In the genomic region with DNA sequence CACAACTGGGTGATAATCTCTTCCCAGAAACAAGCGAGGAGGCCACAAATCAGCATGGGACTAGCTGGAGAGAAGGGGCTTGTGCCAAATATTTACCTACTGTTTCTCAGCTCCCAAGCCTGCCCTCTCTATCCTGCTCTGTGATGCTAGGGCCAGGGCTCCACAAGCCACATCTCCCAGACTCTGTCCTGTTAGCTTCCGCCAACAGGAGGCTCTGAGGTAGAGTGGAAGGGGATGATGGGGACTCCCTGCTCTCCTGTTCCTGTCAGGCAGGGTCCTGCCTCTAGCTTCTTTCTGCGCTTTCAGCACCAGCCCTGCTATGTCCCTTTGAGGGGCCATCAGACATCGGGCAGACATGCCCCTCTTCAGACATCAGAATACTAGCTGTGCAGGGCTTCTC, we compare ENCODE assay signal across 27 cellular contexts.
"Had no signal": no experiment of that assay in that cellular context is flagged by ENCODE, and none has a peak within 500 bp of the region (broad histone marks: within the 10 kb centered on the region; RNA-seq: fewer than 3 reads in every experiment).

No MANE protein-coding gene starts in this region.

- H3K4me3 Mint-ChIP-seq: activated CD4-positive, alpha-beta memory T cell treated with anti-CD3 and anti-CD28 coated beads, Interleukin-2, amount 10 ng/mL, durations not matched to agents 7 days and 5 days; activated CD4-positive, alpha-beta T cell treated with anti-CD3 and anti-CD28 coated beads, Interleukin-2, amount 10 ng/mL, durations not matched to agents 7 days and 5 days; activated naive CD4-positive, alpha-beta T cell treated with anti-CD3 and anti-CD28 coated beads, Interleukin-2, amount 10 ng/mL, durations not matched to agents 7 days and 5 days; activated naive CD8-positive, alpha-beta T cell treated with anti-CD3 and anti-CD28 coated beads, Interleukin-2, amount 10 ng/mL, durations not matched to agents 7 days and 5 days; activated T-cell treated with anti-CD3 and anti-CD28 coated beads, Interleukin-2, amount 50 U/mL, for 24 hours; activated T-cell treated with anti-CD3 and anti-CD28 coated beads, Interleukin-2, amount 50 U/mL, for 72 hours; central memory CD8-positive, alpha-beta T cell; dendritic cell treated with granulocyte-macrophage colony-stimulating factor and Interleukin-4, amounts not matched to agents 40 ng/mL and 50 ng/mL, for 4 days had no signal

- DNase-seq: activated CD4-positive, alpha-beta memory T cell treated with anti-CD3 and anti-CD28 coated beads, Interleukin-2, amount 10 ng/mL, durations not matched to agents 7 days and 5 days; activated CD4-positive, alpha-beta T cell treated with anti-CD3 and anti-CD28 coated beads for 1 hour; activated CD4-positive, alpha-beta T cell treated with anti-CD3 and anti-CD28 coated beads for 4 hours; activated CD4-positive, alpha-beta T cell treated with anti-CD3 and anti-CD28 coated beads, Interleukin-2, amount 10 ng/mL, durations not matched to agents 7 days and 5 days; activated CD4-positive, alpha-beta T cell treated with anti-CD3 and anti-CD28 coated beads, Interleukin-2, amount 50 U/mL, for 4 hours; activated CD8-positive, alpha-beta memory T cell treated with anti-CD3 and anti-CD28 coated beads, Interleukin-2, amount 50 U/mL, for 48 hours; activated gamma-delta T cell; activated naive CD4-positive, alpha-beta T cell; activated naive CD4-positive, alpha-beta T cell treated with anti-CD3 and anti-CD28 coated beads, Interleukin-2, amount 10 ng/mL, durations not matched to agents 7 days and 5 days; activated naive CD8-positive, alpha-beta T cell treated with anti-CD3 and anti-CD28 coated beads, Interleukin-2, amount 10 ng/mL, durations not matched to agents 7 days and 5 days; activated T-cell treated with anti-CD3 and anti-CD28 coated beads for 4 hours; activated T-cell treated with anti-CD3 and anti-CD28 coated beads, Interleukin-2, amount 50 U/mL, for 24 hours; activated T-cell treated with anti-CD3 and anti-CD28 coated beads, Interleukin-2, amount 50 U/mL, for 72 hours; brain microvascular endothelial cell; dorsolateral prefrontal cortex; effector memory CD4-positive, alpha-beta T cell; erythroblast; foreskin keratinocyte; gastrocnemius medialis; glutamatergic neuron; heart left ventricle; T-helper 2 cell had no signal

- H3K36me3 Mint-ChIP-seq: activated naive CD4-positive, alpha-beta T cell treated with anti-CD3 and anti-CD28 coated beads, Interleukin-2, amount 10 ng/mL, durations not matched to agents 7 days and 5 days; activated naive CD4-positive, alpha-beta T cell treated with anti-CD3 and anti-CD28 coated beads, Interleukin-2, amount 50 U/mL, for 72 hours; activated naive CD8-positive, alpha-beta T cell treated with anti-CD3 and anti-CD28 coated beads, Interleukin-2, amount 10 ng/mL, durations not matched to agents 7 days and 5 days had no signal

- H3K9me3 ChIP-seq: esophagus muscularis mucosa, gastrocnemius medialis had no signal

- H3K36me3 ChIP-seq: brain microvascular endothelial cell, esophagus muscularis mucosa, gastrocnemius medialis, heart left ventricle had no signal

- H3K4me1 ChIP-seq: esophagus muscularis mucosa, foreskin keratinocyte, gastrocnemius medialis, heart left ventricle had no signal

- ATAC-seq: activated naive CD4-positive, alpha-beta T cell treated with anti-CD3 and anti-CD28 coated beads, Interleukin-2, amount 50 U/mL, for 72 hours; activated T-cell treated with anti-CD3 and anti-CD28 coated beads, Interleukin-2, amount 50 U/mL, for 72 hours; foreskin keratinocyte; gastrocnemius medialis; heart left ventricle had no signal

- H3K27ac ChIP-seq: brain microvascular endothelial cell, coronary artery, esophagus muscularis mucosa, foreskin keratinocyte, gastrocnemius medialis, heart left ventricle had no signal

- H3K4me1 Mint-ChIP-seq: activated CD4-positive, alpha-beta memory T cell treated with anti-CD3 and anti-CD28 coated beads, Interleukin-2, amount 10 ng/mL, durations not matched to agents 7 days and 5 days; activated CD4-positive, alpha-beta T cell treated with anti-CD3 and anti-CD28 coated beads, Interleukin-2, amount 10 ng/mL, durations not matched to agents 7 days and 5 days; activated naive CD4-positive, alpha-beta T cell treated with anti-CD3 and anti-CD28 coated beads, Interleukin-2, amount 10 ng/mL, durations not matched to agents 7 days and 5 days; activated naive CD8-positive, alpha-beta T cell treated with anti-CD3 and anti-CD28 coated beads, Interleukin-2, amount 10 ng/mL, durations not matched to agents 7 days and 5 days; central memory CD8-positive, alpha-beta T cell had no signal

- H3K4me3 ChIP-seq: coronary artery, dorsolateral prefrontal cortex, esophagus muscularis mucosa, gastrocnemius medialis, heart left ventricle had no signal

- H3K27ac Mint-ChIP-seq: activated CD4-positive, alpha-beta memory T cell treated with anti-CD3 and anti-CD28 coated beads, Interleukin-2, amount 10 ng/mL, durations not matched to agents 7 days and 5 days; activated CD4-positive, alpha-beta T cell treated with anti-CD3 and anti-CD28 coated beads, Interleukin-2, amount 10 ng/mL, durations not matched to agents 7 days and 5 days; activated naive CD4-positive, alpha-beta T cell treated with anti-CD3 and anti-CD28 coated beads, Interleukin-2, amount 10 ng/mL, durations not matched to agents 7 days and 5 days; activated naive CD4-positive, alpha-beta T cell treated with anti-CD3 and anti-CD28 coated beads, Interleukin-2, amount 50 U/mL, for 72 hours; activated naive CD8-positive, alpha-beta T cell treated with anti-CD3 and anti-CD28 coated beads, Interleukin-2, amount 10 ng/mL, durations not matched to agents 7 days and 5 days; activated T-cell treated with anti-CD3 and anti-CD28 coated beads, Interleukin-2, amount 50 U/mL, for 24 hours; activated T-cell treated with anti-CD3 and anti-CD28 coated beads, Interleukin-2, amount 50 U/mL, for 72 hours; dendritic cell treated with granulocyte-macrophage colony-stimulating factor and Interleukin-4, amounts not matched to agents 40 ng/mL and 50 ng/mL, for 4 days had no signal

- H3K9me3 Mint-ChIP-seq: activated CD4-positive, alpha-beta memory T cell treated with anti-CD3 and anti-CD28 coated beads, Interleukin-2, amount 10 ng/mL, durations not matched to agents 7 days and 5 days; activated CD4-positive, alpha-beta T cell treated with anti-CD3 and anti-CD28 coated beads, Interleukin-2, amount 10 ng/mL, durations not matched to agents 7 days and 5 days; activated naive CD4-positive, alpha-beta T cell treated with anti-CD3 and anti-CD28 coated beads, Interleukin-2, amount 10 ng/mL, durations not matched to agents 7 days and 5 days; activated naive CD4-positive, alpha-beta T cell treated with anti-CD3 and anti-CD28 coated beads, Interleukin-2, amount 50 U/mL, for 72 hours; activated naive CD8-positive, alpha-beta T cell treated with anti-CD3 and anti-CD28 coated beads, Interleukin-2, amount 10 ng/mL, durations not matched to agents 7 days and 5 days; activated T-cell treated with anti-CD3 and anti-CD28 coated beads, Interleukin-2, amount 50 U/mL, for 24 hours; activated T-cell treated with anti-CD3 and anti-CD28 coated beads, Interleukin-2, amount 50 U/mL, for 72 hours; central memory CD8-positive, alpha-beta T cell; dendritic cell treated with granulocyte-macrophage colony-stimulating factor and Interleukin-4, amounts not matched to agents 40 ng/mL and 50 ng/mL, for 4 days had no signal

- H3K27me3 ChIP-seq: brain microvascular endothelial cell, dorsolateral prefrontal cortex, gastrocnemius medialis had no signal
